In the genomic region with DNA sequence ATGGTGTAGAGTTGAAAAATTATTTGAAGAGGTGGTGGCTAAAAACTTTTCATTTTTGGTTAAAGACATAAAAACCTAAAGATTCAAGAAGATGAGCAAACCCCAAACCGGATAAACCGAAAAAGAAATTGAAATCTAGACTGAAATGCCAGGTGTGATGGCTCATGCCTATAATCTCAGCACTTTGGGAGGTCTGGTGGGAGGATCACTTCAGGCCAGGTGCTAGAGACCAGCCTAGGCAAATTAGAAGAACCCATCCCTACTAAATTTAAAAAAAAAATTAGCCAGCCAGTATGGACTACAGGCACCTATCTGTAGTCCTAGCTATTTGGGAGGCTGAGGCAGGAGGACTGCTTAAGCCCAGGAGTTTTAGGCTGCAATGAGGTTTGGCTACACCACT, we compare ENCODE assay signal across 26 cellular contexts.
"Had no signal": no experiment of that assay in that cellular context is flagged by ENCODE, and none has a peak within 500 bp of the region (broad histone marks: within the 10 kb centered on the region; RNA-seq: fewer than 3 reads in every experiment).

No MANE protein-coding gene starts in this region.

- H3K4me2 ChIP-seq: KMS-11, PC-9 had no signal

- ATAC-seq: Panc1, SK-N-SH treated with all-trans-retinoic acid at 6 μM for 48 hours, T-cell had no signal

- H3K4me1 ChIP-seq: SJCRH30 had no signal

- H2AFZ ChIP-seq: PC-9 had no signal

- H3K9me3 ChIP-seq: SJCRH30 had no signal

- H3K9ac ChIP-seq: KMS-11 had no signal

- DNase-seq: Karpas-422, KBM-7, NCI-H1048, NCI-H1105, NCI-H1417 treated with DMSO at 0.1 percent for 48 hours, NCI-H1436 treated with DMSO at 0.1 percent for 48 hours, NCI-H1694 treated with DMSO at 0.1 percent for 48 hours, NCI-H187 treated with DMSO at 0.1 percent for 48 hours, NCI-H2029, NCI-H2081, NCI-H226, NCI-H446 treated with DMSO at 0.1 percent for 48 hours, NCI-H510A, NCI-H524, NCI-H526, NCI-H69, NCI-H82, PC-9, SHP77, SIG-M5, SJCRH30, T-cell had no signal

- H3K27ac ChIP-seq: KMS-11, PC-9, SJCRH30, SK-N-MC had no signal

- H3K27me3 ChIP-seq: SJCRH30 had no signal

- H3K36me3 ChIP-seq: SJCRH30 had no signal

- H3K4me3 ChIP-seq: PC-9, SJCRH30, SK-N-MC had no signal
